Comparison of ENCODE assay signal across 21 cellular contexts in the genomic region with DNA sequence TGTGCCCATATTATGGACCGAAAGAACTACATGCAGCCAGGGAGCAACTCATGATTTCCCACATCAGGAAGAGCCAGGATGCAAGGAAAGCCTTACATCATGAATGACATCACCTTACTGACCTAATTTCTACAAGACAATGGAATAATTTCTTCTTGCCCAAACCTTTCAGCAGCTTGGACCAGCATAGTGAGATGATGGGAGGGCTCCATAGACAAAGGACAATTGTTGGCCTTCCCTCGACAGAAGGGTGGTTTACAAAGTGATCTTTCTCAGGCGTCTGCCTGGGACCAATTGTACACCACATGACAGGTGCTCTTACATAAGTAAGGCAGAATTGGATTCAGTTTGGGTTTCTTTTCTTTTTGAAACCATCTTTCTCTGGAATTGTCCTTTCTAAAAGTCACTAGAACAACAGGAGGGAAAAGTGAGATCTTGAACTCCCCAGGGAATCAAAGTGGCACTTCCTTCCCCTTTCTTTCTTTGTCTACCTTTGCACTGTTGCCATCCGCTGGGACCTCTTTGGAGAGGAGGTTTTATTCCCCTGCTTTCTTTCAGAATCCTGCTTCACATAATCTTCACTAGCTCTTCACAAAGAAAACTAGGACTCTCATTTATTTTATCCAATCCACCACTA. TPM values are rescaled to one million over a fixed set of nuclear protein-coding genes. Genes with fewer than 3 reads are reported as not detected.
DNase-seq lines count a peak whose midpoint lies in the region; ATAC-seq, FAIRE-seq and TF ChIP-seq lines count a peak whose summit lies in the region.
"Had no signal": no experiment of that assay in that cellular context is flagged by ENCODE, and none has a peak within 500 bp of the region (broad histone marks: within the 10 kb centered on the region; RNA-seq: fewer than 3 reads in every experiment).

No MANE protein-coding gene starts in this region.

- intact Hi-C loops in left lung (cut with DNase I): no loop called here

- peak overlapping the region; percentile 84; the same call in 1 of the 2 replicates for H2BK20ac ChIP-seq in H1 (ENCODE audit: low read length)

- H3K23me2 ChIP-seq in H1 (ENCODE audit: low read depth, low read length): no peaks in the 10 kb centered on the region

- no peak for DNase-seq in activated naive CD4-positive, alpha-beta T cell (lab: John Stamatoyannopoulos, UW)
- DNase-seq in H1 (ENCODE audit: low read depth in 1 of 2, low spot score in 2 of 2) (no peak), myocyte (ENCODE audit: low read depth) (peak; percentile 31), UCSD-AML1 (lab: John Stamatoyannopoulos, UW; ENCODE audit: unreplicated experiment) (no peak), left lung (no peak)
- no peak for DNase-seq in stimulated activated naive CD8-positive, alpha-beta T cell treated with anti-CD3 and anti-CD28 coated beads, Interleukin-15, Interleukin-2, amounts not matched to agents 100 U/mL and 50 U/mL, for 24 hours
- DNase-seq: activated CD8-positive, alpha-beta T cell treated with anti-CD3 and anti-CD28 coated beads, Interleukin-2, amount 10 ng/mL, durations not matched to agents 7 days and 5 days; adrenal gland; DMS79; effector memory CD4-positive, alpha-beta T cell; H7; left ventricle myocardium inferior; NCI-H1436; NCI-H2227 treated with DMSO at 0.1 percent for 48 hours; posterior cingulate gyrus had no signal

- H3K9me3 ChIP-seq in H1 (ENCODE audit: insufficient read depth in 2 of 2, low read depth in 1 of 2, low read length in 1 of 2) (no peaks in the 10 kb centered on the region), left lung (no peaks in the 10 kb centered on the region)
- H3K9me3 ChIP-seq: adrenal gland, left ventricle myocardium inferior, tibial nerve had no signal

- peak overlapping the region; percentile 68; the same call in 1 of the 2 replicates for H2BK15ac ChIP-seq in H1 (ENCODE audit: low read length)

- no peak overlapping the region for H3K9ac ChIP-seq in H1 (replicated peaks in 1 of 4; ENCODE audit: extremely low read depth in 1 of 4, low read depth in 3 of 4, low read length in 3 of 4)

- H3K27ac ChIP-seq in H1 (ENCODE audit: low read depth, low read length): no peak overlapping the region
- H3K27ac ChIP-seq in left lung: no peak overlapping the region
- H3K27ac ChIP-seq: adrenal gland, left ventricle myocardium inferior, tibial nerve had no signal

- H4K8ac ChIP-seq in H1 (ENCODE audit: extremely low read depth, insufficient read depth, low read length): no peak overlapping the region

- no peaks in the 10 kb centered on the region for H3K79me1 ChIP-seq in H1 (ENCODE audit: low read depth, low read length)

- no peaks in the 10 kb centered on the region for H3K36me3 ChIP-seq in H1 (ENCODE audit: control insufficient read depth in 2 of 4, insufficient read depth in 4 of 4, low read length in 3 of 4)
- H3K36me3 ChIP-seq in left lung: no peaks in the 10 kb centered on the region
- H3K36me3 ChIP-seq: adrenal gland, left ventricle myocardium inferior, tibial nerve had no signal

- H3K4me1 Mint-ChIP-seq in activated naive CD4-positive, alpha-beta T cell treated with anti-CD3 and anti-CD28 coated beads, Interleukin-2, amount 50 U/mL, for 24 hours: no peaks in the 10 kb centered on the region

- H3K36me3 Mint-ChIP-seq in activated naive CD4-positive, alpha-beta T cell treated with anti-CD3 and anti-CD28 coated beads, Interleukin-2, amount 50 U/mL, for 24 hours: no peaks in the 10 kb centered on the region

- no peak overlapping the region for H3K4ac ChIP-seq in H1 (replicated peaks; ENCODE audit: insufficient read length, low read depth, low read length)

- no peak overlapping the region for H3K4me2 ChIP-seq in H1 (ENCODE audit: insufficient read depth in 1 of 2, low read depth in 2 of 2, low read length in 2 of 2)
- H3K4me2 ChIP-seq: smooth muscle cell had no signal

- H3K27me3 ChIP-seq in H1 (replicated peaks in 1 of 4; ENCODE audit: control insufficient read depth in 3 of 4, extremely low read depth in 1 of 4, insufficient read depth in 3 of 4, low read length in 3 of 4) (peaks cover 0 to 1% (median 0%) of the 10 kb centered on the region in 4 experiments; a peak in 1 of 7 replicates), left lung (no peaks in the 10 kb centered on the region)
- H3K27me3 ChIP-seq: adrenal gland, tibial nerve had no signal

- H3K18ac ChIP-seq in H1 (ENCODE audit: extremely low read depth, low read length): 0 out of 2 replicates have a peak overlapping the region, but pooled peaks have one; percentile 14

- H3K56ac ChIP-seq in H1 (replicated peaks; ENCODE audit: insufficient read length, low read depth, low read length): no peak overlapping the region

- no peak overlapping the region for H3K14ac ChIP-seq in H1 (ENCODE audit: insufficient read length)

- peak overlapping the region; percentile 12 for H4K91ac ChIP-seq in H1 (replicated peaks; ENCODE audit: insufficient read length, low read length)

- H2BK120ac ChIP-seq in H1 (replicated peaks; ENCODE audit: low read depth, low read length): no peak overlapping the region

- TF ChIP-seq EP300 in H1 (IDR thresholded peaks at IDR 0.05; ENCODE audit: borderline replicate concordance in 1 of 2, low read depth in 2 of 2, low read length in 2 of 2): no peak

- H3K4me3 Mint-ChIP-seq in activated naive CD4-positive, alpha-beta T cell treated with anti-CD3 and anti-CD28 coated beads, Interleukin-2, amount 50 U/mL, for 24 hours: no peak overlapping the region
- H3K4me3 Mint-ChIP-seq: activated CD8-positive, alpha-beta T cell treated with anti-CD3 and anti-CD28 coated beads, Interleukin-2, amount 10 ng/mL, durations not matched to agents 7 days and 5 days; activated T-helper 1 cell treated with anti-CD3 and anti-CD28 coated beads, Interleukin-12 subunit alpha, Interleukin-12 subunit beta, Interleukin-2, Interleukin-4 antibody, amounts not matched to agents 30 ng/mL and 10 ng/mL and 1 ng/mL, durations not matched to agents 14 hours and 24 hours and 36 hours had no signal

- H3K79me2 ChIP-seq in H1 (ENCODE audit: control insufficient read depth in 1 of 2, insufficient read depth in 2 of 2, low read length in 2 of 2): no peaks in the 10 kb centered on the region

- POLR2A ChIA-PET in H1 (lab: Charles Lee; ENCODE audit: partially characterized antibody): interaction anchor here (0.7 kb wide), 1 partner anchor 9 kb away, joined by 3 read pairs; no protein-coding TSS in a partner anchor

- FAIRE-seq in H1 (lab: Jason Lieb, UNC): peak; percentile 32
- FAIRE-seq: A204.1 had no signal

- TF ChIP-seq POLR2A in H1 (IDR thresholded peaks at IDR 0.05; ENCODE audit: control extremely low read depth in 1 of 2, low read depth in 2 of 2, low read length in 2 of 2): no peak

- no peak overlapping the region for H3K4me3 ChIP-seq in H1 (ENCODE audit: extremely low read depth in 1 of 4, insufficient read depth in 2 of 4, low read depth in 3 of 4, low read length in 4 of 4)
- no peak overlapping the region for H3K4me3 ChIP-seq in left lung
- H3K4me3 ChIP-seq: adrenal gland, left ventricle myocardium inferior, smooth muscle cell, tibial nerve had no signal

- peak overlapping the region; percentile 15; the same call in 1 of the 2 replicates for H2AFZ ChIP-seq in H1 (ENCODE audit: low read length)

- no peak overlapping the region for H3K23ac ChIP-seq in H1 (ENCODE audit: insufficient read length)

- TF ChIP-seq CTCF in H1 (IDR thresholded peaks at IDR 0.05; ENCODE audit: control extremely low read depth in 1 of 3, insufficient read depth in 1 of 3, low read depth in 1 of 3, low read length in 3 of 3) (no peak), left lung (IDR thresholded peaks at IDR 0.05) (no peak)

- H4K5ac ChIP-seq in H1 (ENCODE audit: insufficient read length, low read depth, low read length): no peak overlapping the region

- H2BK12ac ChIP-seq in H1 (ENCODE audit: low read depth, low read length): peak overlapping the region; percentile 88; the same call in 1 of the 2 replicates

- TF ChIP-seq RAD21 in H1 (IDR thresholded peaks at IDR 0.05 in 1 of 2, conservative IDR thresholded peaks at IDR 0.05 in 1 of 2; ENCODE audit: low read depth in 2 of 2, low read length in 2 of 2): no peak

- H3K27me3 Mint-ChIP-seq in activated naive CD4-positive, alpha-beta T cell treated with anti-CD3 and anti-CD28 coated beads, Interleukin-2, amount 50 U/mL, for 24 hours: no peaks in the 10 kb centered on the region

- ATAC-seq in GM18517 (IDR thresholded peaks at IDR 0.05; ENCODE audit: unreplicated experiment): no peak
- ATAC-seq in stimulated activated naive CD8-positive, alpha-beta T cell treated with anti-CD3 and anti-CD28 coated beads, Interleukin-15, Interleukin-2, amounts not matched to agents 100 U/mL and 50 U/mL, for 24 hours: no peak
- ATAC-seq in left lung: no peak
- ATAC-seq: activated CD8-positive, alpha-beta T cell treated with anti-CD3 and anti-CD28 coated beads, Interleukin-2, amount 10 ng/mL, durations not matched to agents 7 days and 5 days had no signal

- 73% methylated on average over 4 of the region's 4 CpGs; no CpG with 5 or more reads in 1 of the 2 experiments for WGBS in H1 (ENCODE audit: extremely low coverage in 1 of 2, insufficient coverage in 1 of 2, insufficient read length in 1 of 2, insufficient replicate concordance in 2 of 2, low coverage in 1 of 2, low lambda C conversion rate in 2 of 2, missing lambda C conversion rate in 1 of 2), 2 experiments

- H2AK5ac ChIP-seq in H1 (ENCODE audit: low read depth, low read length): no peak overlapping the region; the same call in 1 of the 2 replicates

- peak overlapping the region; percentile 63; the same call in 1 of the 2 replicates for H2BK5ac ChIP-seq in H1 (ENCODE audit: low read depth, low read length)

- no peaks in the 10 kb centered on the region for H4K20me1 ChIP-seq in H1 (replicated peaks in 1 of 2; ENCODE audit: control insufficient read depth in 1 of 2, insufficient read depth in 2 of 2, low read length in 2 of 2)

- CTCF ChIA-PET in H1 (lab: Charles Lee; ENCODE audit: partially characterized antibody): interaction anchor here (1.1 kb wide), 1 partner anchor 23 kb away, joined by 6 read pairs; no protein-coding TSS in a partner anchor

- H3K9me3 Mint-ChIP-seq in activated naive CD4-positive, alpha-beta T cell treated with anti-CD3 and anti-CD28 coated beads, Interleukin-2, amount 50 U/mL, for 24 hours: no peaks in the 10 kb centered on the region
- H3K9me3 Mint-ChIP-seq: activated T-helper 1 cell treated with anti-CD3 and anti-CD28 coated beads, Interleukin-12 subunit alpha, Interleukin-12 subunit beta, Interleukin-2, Interleukin-4 antibody, amounts not matched to agents 30 ng/mL and 10 ng/mL and 1 ng/mL, durations not matched to agents 14 hours and 24 hours and 36 hours had no signal

- peak overlapping the region; percentile 19 for H3K27ac Mint-ChIP-seq in activated naive CD4-positive, alpha-beta T cell treated with anti-CD3 and anti-CD28 coated beads, Interleukin-2, amount 50 U/mL, for 24 hours
- H3K27ac Mint-ChIP-seq: activated CD8-positive, alpha-beta T cell treated with anti-CD3 and anti-CD28 coated beads, Interleukin-2, amount 10 ng/mL, durations not matched to agents 7 days and 5 days; activated T-helper 1 cell treated with anti-CD3 and anti-CD28 coated beads, Interleukin-12 subunit alpha, Interleukin-12 subunit beta, Interleukin-2, Interleukin-4 antibody, amounts not matched to agents 30 ng/mL and 10 ng/mL and 1 ng/mL, durations not matched to agents 14 hours and 24 hours and 36 hours had no signal

- H3K4me1 ChIP-seq in H1 (replicated peaks in 1 of 4; ENCODE audit: control insufficient read depth in 3 of 4, insufficient read depth in 4 of 4, low read length in 3 of 4): peaks cover 0 to 12% (median 2%) of the 10 kb centered on the region in 4 experiments; a peak in 4 of 7 replicates
- H3K4me1 ChIP-seq in left lung: no peaks in the 10 kb centered on the region
- H3K4me1 ChIP-seq: adrenal gland, left ventricle myocardium inferior, tibial nerve had no signal

RNA-seq across cellular contexts. Expression of a gene that starts 51.7 kb away (rescaled TPM):
- total RNA-seq in H1 (2021; fragmentation: NEBNext Ultra II Directional; extraction: Animal tissue kit (Norgen Biotek cat#: 25700)): 142 and 151 TPM in 2 replicates
- 73.1 and 87.7 TPM in 2 replicates for polyA plus RNA-seq in H1 (2011; rRNA removed)
- 113 TPM for polyA plus RNA-seq in H1 (2011; cell fraction: cytosol; rRNA removed)
- polyA plus RNA-seq in H1 (2011; cell fraction: nucleus; rRNA removed): 125 TPM
- polyA plus RNA-seq in H1 (2012, experiment 1 of 2): 117 to 168 TPM (median 134 TPM) in 4 replicates
- 49.6 TPM for polyA plus RNA-seq in H1 (2012, experiment 2 of 2)
- polyA plus RNA-seq in H1 (2013, experiment 1 of 2): 129 TPM
- polyA plus RNA-seq in H1 (2013, experiment 2 of 2): 130 TPM
- polyA minus RNA-seq in H1 (2011; rRNA and poly(A)+ RNA removed): 287 and 306 TPM in 2 replicates
- 110 TPM for polyA minus RNA-seq in H1 (2011; cell fraction: cytosol; rRNA and poly(A)+ RNA removed)
- 131 TPM for polyA minus RNA-seq in H1 (2011; cell fraction: nucleus; rRNA and poly(A)+ RNA removed)
- 38.5 and 54.3 TPM in 2 replicates for total RNA-seq in myocyte
- 15.3 TPM for polyA plus RNA-seq in myocyte (2012)
- 10 to 100 TPM; 32.4 to 42.8 TPM for total RNA-seq in left lung
